In genomic region chr11:102166175-102166574, GRCh38 we compare ENCODE assay signal across 22 cellular contexts. TPM values are rescaled to one million over a fixed set of nuclear protein-coding genes. Genes with fewer than 3 reads are reported as not detected.
DNase-seq lines count a peak whose midpoint lies in the region; ATAC-seq, FAIRE-seq and TF ChIP-seq lines count a peak whose summit lies in the region.
"Had no signal": no experiment of that assay in that cellular context is flagged by ENCODE, and none has a peak within 500 bp of the region (broad histone marks: within the 10 kb centered on the region; RNA-seq: fewer than 3 reads in every experiment).

No MANE protein-coding gene starts in this region.

- H3K4me3 Mint-ChIP-seq in WTC11 (no peak overlapping the region), mesothelial cell of epicardium (no peak overlapping the region)
- no peak overlapping the region for H3K4me3 Mint-ChIP-seq in activated naive CD8-positive, alpha-beta T cell treated with anti-CD3 and anti-CD28 coated beads, Interleukin-2, amount 50 U/mL, for 24 hours
- H3K4me3 Mint-ChIP-seq in activated CD4-positive, alpha-beta T cell treated with anti-CD3 and anti-CD28 coated beads, Interleukin-2, amount 10 ng/mL, durations not matched to agents 24 days and 14 days, result no peak overlapping the region
- H3K4me3 Mint-ChIP-seq: CD4-positive, CD25-positive, alpha-beta regulatory T cell had no signal

- H3K4me2 ChIP-seq in HCT116 (ENCODE audit: low read length), result no peak overlapping the region
- H3K4me2 ChIP-seq: KMS-11 had no signal

- peak overlapping the region; percentile 80; the same call in 1 of the 2 replicates for H3K27ac Mint-ChIP-seq in WTC11
- peak overlapping the region; percentile 72 for H3K27ac Mint-ChIP-seq in mesothelial cell of epicardium
- H3K27ac Mint-ChIP-seq in activated naive CD8-positive, alpha-beta T cell treated with anti-CD3 and anti-CD28 coated beads, Interleukin-2, amount 50 U/mL, for 24 hours, result no peak overlapping the region
- no peak overlapping the region for H3K27ac Mint-ChIP-seq in activated CD4-positive, alpha-beta T cell treated with anti-CD3 and anti-CD28 coated beads, Interleukin-2, amount 10 ng/mL, durations not matched to agents 24 days and 14 days
- H3K27ac Mint-ChIP-seq: CD4-positive, CD25-positive, alpha-beta regulatory T cell had no signal

- RAD21 ChIA-PET in HCT116 (lab: Charles Lee; ENCODE audit: low non-redundant PET in 1 of 2, low total read pairs in 2 of 2, uncharacterized antibody in 2 of 2, unreplicated experiment in 2 of 2), result no interaction called here

- TSS peak; percentile 2 for BruUV-seq in HCT116 (replicated peaks; lab: Mats Ljungman, UMichigan)

- H3K9ac ChIP-seq in HCT116 (ENCODE audit: low read length), result no peak overlapping the region
- H3K9ac ChIP-seq: KMS-11 had no signal

- TF ChIP-seq POLR2A in HCT116 (IDR thresholded peaks at IDR 0.05; ENCODE audit: borderline replicate concordance, extremely low read depth, insufficient read depth, insufficient read length), result no peak

- DNase-seq in HCT116 (ENCODE audit: low read depth, low spot score), result no peak
- no peak for DNase-seq in WTC11 (ENCODE audit: low spot score)
- no peak for DNase-seq in mesothelial cell of epicardium (ENCODE audit: low spot score in 2 of 2, unreplicated experiment in 2 of 2)
- DNase-seq in urothelium cell line (ENCODE audit: low spot score), result no peak
- DNase-seq in activated naive CD8-positive, alpha-beta T cell treated with anti-CD3 and anti-CD28 coated beads, Interleukin-2, amount 50 U/mL, for 24 hours, result no peak
- no peak for DNase-seq in dorsolateral prefrontal cortex
- no peak for DNase-seq in activated CD4-positive, alpha-beta T cell treated with anti-CD3 and anti-CD28 coated beads, Interleukin-2, amount 10 ng/mL, durations not matched to agents 24 days and 14 days
- DNase-seq: CD4-positive, CD25-positive, alpha-beta regulatory T cell; DMS79; IMR-90; NCI-H1105; NCI-H146; NCI-H2029; NCI-H2227 treated with DMSO at 0.1 percent for 48 hours; NCI-H510A; NCI-H774; NK-92 treated with Interleukin-12 subunit alpha and Interleukin-12 subunit beta, amount 100 ng/mL, for 24 hours had no signal

- H3K36me3 Mint-ChIP-seq in WTC11 (peaks cover 13% of the 10 kb centered on the region), mesothelial cell of epicardium (peaks cover 13% of the 10 kb centered on the region)
- H3K36me3 Mint-ChIP-seq in activated naive CD8-positive, alpha-beta T cell treated with anti-CD3 and anti-CD28 coated beads, Interleukin-2, amount 50 U/mL, for 24 hours (ENCODE audit: low read depth), result no peaks in the 10 kb centered on the region
- H3K36me3 Mint-ChIP-seq in activated CD4-positive, alpha-beta T cell treated with anti-CD3 and anti-CD28 coated beads, Interleukin-2, amount 10 ng/mL, durations not matched to agents 24 days and 14 days (ENCODE audit: low read depth), result no peaks in the 10 kb centered on the region
- H3K36me3 Mint-ChIP-seq: CD4-positive, CD25-positive, alpha-beta regulatory T cell had no signal

- no peak overlapping the region for H3K27ac ChIP-seq in HCT116 (ENCODE audit: low read depth, low read length)
- H3K27ac ChIP-seq in dorsolateral prefrontal cortex, result no peak overlapping the region
- H3K27ac ChIP-seq: KMS-11, SJSA1 had no signal

- H2AFZ ChIP-seq in HCT116 (ENCODE audit: low read depth, low read length, poor library complexity, severe bottlenecking), result no peak overlapping the region

- H4K20me1 ChIP-seq in HCT116 (ENCODE audit: insufficient read depth), result no peaks in the 10 kb centered on the region; the same call in 1 of the 2 replicates

- H3K9me3 ChIP-seq in HCT116 (ENCODE audit: control insufficient read depth in 1 of 2, insufficient read depth in 1 of 2, low read depth in 1 of 2, low read length in 2 of 2), result no peaks in the 10 kb centered on the region
- H3K9me3 ChIP-seq: HAP-1, SJSA1 had no signal

- POLR2A ChIA-PET in HCT116 (lab: Charles Lee), result no interaction called here
- POLR2A ChIA-PET in WTC11 (lab: Charles Lee), result no interaction called here

- H3K36me3 ChIP-seq in HCT116 (ENCODE audit: control insufficient read depth in 1 of 2, insufficient read depth in 2 of 2, low read length in 2 of 2), result peaks cover 0 to 9% of the 10 kb centered on the region in 2 experiments; a peak in 1 of 4 replicates
- H3K36me3 ChIP-seq: HAP-1 had no signal

- peaks cover 21% of the 10 kb centered on the region for H3K4me1 Mint-ChIP-seq in WTC11
- peaks cover 46% of the 10 kb centered on the region for H3K4me1 Mint-ChIP-seq in mesothelial cell of epicardium
- H3K4me1 Mint-ChIP-seq in activated naive CD8-positive, alpha-beta T cell treated with anti-CD3 and anti-CD28 coated beads, Interleukin-2, amount 50 U/mL, for 24 hours, result no peaks in the 10 kb centered on the region
- no peaks in the 10 kb centered on the region for H3K4me1 Mint-ChIP-seq in activated CD4-positive, alpha-beta T cell treated with anti-CD3 and anti-CD28 coated beads, Interleukin-2, amount 10 ng/mL, durations not matched to agents 24 days and 14 days
- H3K4me1 Mint-ChIP-seq: CD4-positive, CD25-positive, alpha-beta regulatory T cell had no signal

- intact Hi-C loops in HCT116 (cut with micrococcal nuclease), result no loop called here
- intact Hi-C loops in dorsolateral prefrontal cortex (cut with DNase I), result no loop called here
- intact Hi-C loops in activated CD4-positive, alpha-beta T cell treated with anti-CD3 and anti-CD28 coated beads, Interleukin-2, amount 10 ng/mL, durations not matched to agents 24 days and 14 days (cut with micrococcal nuclease), result no loop called here

- no peaks in the 10 kb centered on the region for H3K9me2 ChIP-seq in HCT116 (ENCODE audit: insufficient read depth)

- peak; percentile 50 for FAIRE-seq in urothelium cell line (lab: Jason Lieb, UNC)
- FAIRE-seq: GM12878, RCC 7860 had no signal

- CTCF ChIA-PET in HCT116 (lab: Charles Lee), result no interaction called here
- CTCF ChIA-PET in WTC11 (lab: Charles Lee), result no interaction called here

- no peak for ATAC-seq in HCT116
- ATAC-seq in WTC11, result no peak
- ATAC-seq in activated naive CD8-positive, alpha-beta T cell treated with anti-CD3 and anti-CD28 coated beads, Interleukin-2, amount 50 U/mL, for 24 hours, result no peak
- ATAC-seq: GM12878 had no signal

- peaks cover 83% of the 10 kb centered on the region for H3K79me2 ChIP-seq in HCT116 (ENCODE audit: insufficient read depth, low read length)

- no peaks in the 10 kb centered on the region for H3K9me3 Mint-ChIP-seq in WTC11
- no peaks in the 10 kb centered on the region for H3K9me3 Mint-ChIP-seq in mesothelial cell of epicardium
- H3K9me3 Mint-ChIP-seq in activated naive CD8-positive, alpha-beta T cell treated with anti-CD3 and anti-CD28 coated beads, Interleukin-2, amount 50 U/mL, for 24 hours, result no peaks in the 10 kb centered on the region
- H3K9me3 Mint-ChIP-seq in activated CD4-positive, alpha-beta T cell treated with anti-CD3 and anti-CD28 coated beads, Interleukin-2, amount 10 ng/mL, durations not matched to agents 24 days and 14 days, result no peaks in the 10 kb centered on the region

- TF ChIP-seq CTCF in HCT116 (IDR thresholded peaks at IDR 0.05 in 2 of 3, conservative IDR thresholded peaks at IDR 0.05 in 1 of 3; ENCODE audit: borderline replicate concordance in 1 of 3, insufficient read depth in 1 of 3, low read depth in 2 of 3, low read length in 2 of 3) (no peak), WTC11 (IDR thresholded peaks at IDR 0.05) (no peak), mesothelial cell of epicardium (IDR thresholded peaks at IDR 0.05; ENCODE audit: unreplicated experiment) (no peak), dorsolateral prefrontal cortex (IDR thresholded peaks at IDR 0.05 in 54 of 56, conservative IDR thresholded peaks at IDR 0.05 in 2 of 56; ENCODE audit: low read depth in 1 of 56, partially characterized antibody in 56 of 56) (no peak)

- H3K27me3 Mint-ChIP-seq in WTC11 (ENCODE audit: low read depth) (no peaks in the 10 kb centered on the region), mesothelial cell of epicardium (ENCODE audit: low read depth) (no peaks in the 10 kb centered on the region)
- H3K27me3 Mint-ChIP-seq in activated naive CD8-positive, alpha-beta T cell treated with anti-CD3 and anti-CD28 coated beads, Interleukin-2, amount 50 U/mL, for 24 hours, result peaks cover 8% of the 10 kb centered on the region
- peaks cover 2% of the 10 kb centered on the region for H3K27me3 Mint-ChIP-seq in activated CD4-positive, alpha-beta T cell treated with anti-CD3 and anti-CD28 coated beads, Interleukin-2, amount 10 ng/mL, durations not matched to agents 24 days and 14 days

- TF ChIP-seq RAD21 in HCT116 (IDR thresholded peaks at IDR 0.05; ENCODE audit: low read depth), result no peak

- H3K4me3 ChIP-seq in HCT116 (replicated peaks in 1 of 2; ENCODE audit: low read depth in 1 of 2, low read length in 2 of 2), result no peak overlapping the region
- H3K4me3 ChIP-seq in dorsolateral prefrontal cortex, result no peak overlapping the region
- H3K4me3 ChIP-seq: GM12878, HAP-1, SJSA1 had no signal

- H3K27me3 ChIP-seq in HCT116 (ENCODE audit: insufficient read depth, low read length) (no peaks in the 10 kb centered on the region), dorsolateral prefrontal cortex (peaks cover 0 to 3% (median 0%) of the 10 kb centered on the region in 45 donors)
- H3K27me3 ChIP-seq: SJSA1 had no signal

- H3K4me1 ChIP-seq in HCT116 (ENCODE audit: control insufficient read depth in 1 of 2, insufficient read depth in 2 of 2, low read length in 2 of 2), result peaks cover 13 to 38% of the 10 kb centered on the region in 2 experiments
- H3K4me1 ChIP-seq: HAP-1, SJSA1 had no signal

TF ChIP-seq in HCT116, 20 proteins besides CTCF, POLR2A, EP300 and RAD21 (continues in another document):
- TF ChIP-seq EGR1 (IDR thresholded peaks at IDR 0.05; ENCODE audit: low read depth), result no peak

TF ChIP-seq in WTC11, 78 proteins besides CTCF, POLR2A, EP300 and RAD21 (continues in another document):
- TF ChIP-seq TEAD4 (CRISPR knock-in tag; IDR thresholded peaks at IDR 0.05), result no peak
- TF ChIP-seq RELA (CRISPR knock-in tag; IDR thresholded peaks at IDR 0.05; ENCODE audit: borderline replicate concordance), result no peak
- no peak for TF ChIP-seq ZNF232 (CRISPR knock-in tag; IDR thresholded peaks at IDR 0.05)
- TF ChIP-seq CDX4 (CRISPR knock-in tag; IDR thresholded peaks at IDR 0.05; ENCODE audit: borderline replicate concordance), result no peak
- TF ChIP-seq ZNF423 (CRISPR knock-in tag; IDR thresholded peaks at IDR 0.05), result no peak
- no peak for TF ChIP-seq IRF2 (CRISPR knock-in tag; IDR thresholded peaks at IDR 0.05; ENCODE audit: borderline replicate concordance, low read depth)

RNA-seq across cellular contexts. Expression of gene YAP1, which starts 55.9 kb away (rescaled TPM):
- total RNA-seq in HCT116 (2021; ENCODE audit: unreplicated experiment), result 88.6 TPM
- polyA plus RNA-seq in HCT116 (2012), result 62.8 and 64.2 TPM in 2 replicates
- total RNA-seq in WTC11 (2021), result 88.7 to 101 TPM (median 98.9 TPM) in 3 replicates
- 186 to 194 TPM (median 193 TPM) in 3 replicates for total RNA-seq in mesothelial cell of epicardium
- 10 to 100 TPM; 13.0 to 89.9 (median 29.4) TPM for total RNA-seq in dorsolateral prefrontal cortex
- not detected in 2 replicates for total RNA-seq in activated CD4-positive, alpha-beta T cell treated with anti-CD3 and anti-CD28 coated beads, Interleukin-2, amount 10 ng/mL, durations not matched to agents 24 days and 14 days
- total RNA-seq: CD4-positive, CD25-positive, alpha-beta regulatory T cell had no signal
- polyA plus RNA-seq: CD4-positive, CD25-positive, alpha-beta regulatory T cell had no signal

Comparison
In these comparisons a context has a peak if more than half of its experiments do, and no peak if none do; other contexts are left out.
1. H3K27ac Mint-ChIP-seq: peak in WTC11 (single experiment) and mesothelial cell of epicardium (single experiment); none in activated naive CD8-positive, alpha-beta T cell treated with anti-CD3 and anti-CD28 coated beads, Interleukin-2, amount 50 U/mL, for 24 hours (single experiment) and activated CD4-positive, alpha-beta T cell treated with anti-CD3 and anti-CD28 coated beads, Interleukin-2, amount 10 ng/mL, durations not matched to agents 24 days and 14 days (single experiment).
2. RNA of gene YAP1, which starts 55.9 kb away (total RNA-seq): 186 to 194 TPM in mesothelial cell of epicardium, 88.7 to 101 TPM in WTC11, 88.6 TPM in HCT116 (single experiment) and 13.0 to 89.9 TPM in dorsolateral prefrontal cortex; not detected in activated CD4-positive, alpha-beta T cell treated with anti-CD3 and anti-CD28 coated beads, Interleukin-2, amount 10 ng/mL, durations not matched to agents 24 days and 14 days; every median in the first group is over 10 times any median in the second.